ENCODE assay signal across 26 cellular contexts in genomic region chr7:88318196-88318595, GRCh38. TPM values are rescaled to one million over a fixed set of nuclear protein-coding genes. Genes with fewer than 3 reads are reported as not detected.
"Had no signal": no experiment of that assay in that cellular context is flagged by ENCODE, and none has a peak within 500 bp of the region (broad histone marks: within the 10 kb centered on the region; RNA-seq: fewer than 3 reads in every experiment).

No MANE protein-coding gene starts in this region.

- H3K4me1 ChIP-seq: colonic mucosa, neural progenitor cell, parathyroid adenoma, right lobe of liver, transverse colon, vagina had no signal

- H3K79me2 ChIP-seq: parathyroid adenoma had no signal

- H3K9ac ChIP-seq: neural progenitor cell, parathyroid adenoma had no signal

- ATAC-seq: left lobe of liver; naive thymus-derived CD4-positive, alpha-beta T cell; right lobe of liver; stimulated activated naive B cell treated with anti-CD40 and anti-IgM and Interleukin-4, amounts not matched to agents 10 μg/mL and 1 μg/mL and 100 μg/mL, for 72 hours had no signal

- H3K36me3 Mint-ChIP-seq: immature natural killer cell; naive thymus-derived CD4-positive, alpha-beta T cell; neural progenitor cell; stimulated activated naive B cell treated with anti-CD40 and anti-IgM and Interleukin-4, amounts not matched to agents 10 μg/mL and 1 μg/mL and 100 μg/mL, for 72 hours had no signal

- H3K4me3 Mint-ChIP-seq: immature natural killer cell; naive thymus-derived CD4-positive, alpha-beta T cell; nephron; neural progenitor cell; stimulated activated naive B cell treated with anti-CD40 and anti-IgM and Interleukin-4, amounts not matched to agents 10 μg/mL and 1 μg/mL and 100 μg/mL, for 72 hours; stimulated activated naive CD8-positive, alpha-beta T cell treated with anti-CD3 and anti-CD28 coated beads, Interleukin-15, Interleukin-2, amounts not matched to agents 100 ng/mL and 50 ng/mL, for 24 hours had no signal

- H3K27me3 ChIP-seq: colonic mucosa, esophagus muscularis mucosa, neural progenitor cell, right lobe of liver, transverse colon, vagina had no signal

- H3K27me3 Mint-ChIP-seq: progenitor cell of endocrine pancreas had no signal

- H2AFZ ChIP-seq: neural progenitor cell, parathyroid adenoma had no signal

- H3K4me2 ChIP-seq: neural progenitor cell had no signal

- H3K9me3 Mint-ChIP-seq: naive thymus-derived CD4-positive, alpha-beta T cell; nephron; neural progenitor cell; stimulated activated naive CD8-positive, alpha-beta T cell treated with anti-CD3 and anti-CD28 coated beads, Interleukin-15, Interleukin-2, amounts not matched to agents 100 ng/mL and 50 ng/mL, for 24 hours had no signal

- H3K9me3 ChIP-seq: colonic mucosa, esophagus muscularis mucosa, right lobe of liver, transverse colon, vagina had no signal

- H3K4me1 Mint-ChIP-seq: immature natural killer cell, neural progenitor cell had no signal

- H3K27ac Mint-ChIP-seq: immature natural killer cell; naive thymus-derived CD4-positive, alpha-beta T cell; nephron; neural progenitor cell; progenitor cell of endocrine pancreas; stimulated activated naive B cell treated with anti-CD40 and anti-IgM and Interleukin-4, amounts not matched to agents 10 μg/mL and 1 μg/mL and 100 μg/mL, for 72 hours; stimulated activated naive CD8-positive, alpha-beta T cell treated with anti-CD3 and anti-CD28 coated beads, Interleukin-15, Interleukin-2, amounts not matched to agents 100 ng/mL and 50 ng/mL, for 24 hours had no signal

- DNase-seq: colonic mucosa; dermis blood vessel endothelial cell; effector memory CD4-positive, alpha-beta T cell; hypothalamus; immature natural killer cell; islet precursor cell; mesendoderm; midbrain; naive thymus-derived CD4-positive, alpha-beta T cell; right lobe of liver; small intestine; stimulated activated CD4-positive, alpha-beta T cell treated with anti-CD3 and anti-CD28 coated beads, Interleukin-15, amount 100 ng/mL, for 24 hours; stimulated activated CD4-positive, alpha-beta T cell treated with anti-CD3 and anti-CD28 coated beads, Interleukin-2, amount 100 ng/mL, for 48 hours; stimulated activated naive B cell treated with anti-CD40 and anti-IgM and Interleukin-4, amounts not matched to agents 10 μg/mL and 1 μg/mL and 100 μg/mL, for 72 hours; transverse colon had no signal

- H3K4me3 ChIP-seq: colonic mucosa, esophagus muscularis mucosa, neural progenitor cell, right lobe of liver, transverse colon, vagina had no signal

- H3K27ac ChIP-seq: colonic mucosa, esophagus muscularis mucosa, neural progenitor cell, parathyroid adenoma, right lobe of liver, transverse colon, vagina had no signal

- H3K36me3 ChIP-seq: colonic mucosa, esophagus muscularis mucosa, neural progenitor cell, right lobe of liver, transverse colon, vagina had no signal

RNA-seq across cellular contexts. Expression of gene STEAP4, which starts 11.5 kb away (rescaled TPM):
- total RNA-seq: chondrocyte, dermis blood vessel endothelial cell, endothelial cell of umbilical vein, lung microvascular endothelial cell, progenitor cell of endocrine pancreas had no signal
- polyA plus RNA-seq: endothelial cell of umbilical vein; immature natural killer cell; naive thymus-derived CD4-positive, alpha-beta T cell had no signal
